11 cellular contexts compared by ENCODE assay signal in genomic region chr17:1180958-1181768, GRCh38.
A peak's percentile ranks its signal among the peaks of the same experiment; 100 is the strongest.
DNase-seq lines count a peak whose midpoint lies in the region; ATAC-seq and FAIRE-seq lines count a peak whose summit lies in the region.
"Had no signal": no experiment of that assay in that cellular context is flagged by ENCODE, and none has a peak within 500 bp of the region (broad histone marks: within the 10 kb centered on the region; RNA-seq: fewer than 3 reads in every experiment).

No MANE protein-coding gene starts in this region.

- no peaks in the 10 kb centered on the region for H3K4me1 Mint-ChIP-seq in activated naive CD4-positive, alpha-beta T cell treated with anti-CD3 and anti-CD28 coated beads, Interleukin-2, amount 50 U/mL, for 24 hours
- H3K4me1 Mint-ChIP-seq in stimulated activated naive B cell treated with anti-CD40 and anti-IgM and Interleukin-4, amounts not matched to agents 10 μg/mL and 1 μg/mL and 100 μg/mL, for 72 hours: peaks cover 31 to 83% of the 10 kb centered on the region in 2 donors

- H3K27me3 Mint-ChIP-seq in activated naive CD4-positive, alpha-beta T cell treated with anti-CD3 and anti-CD28 coated beads, Interleukin-2, amount 50 U/mL, for 24 hours: no peaks in the 10 kb centered on the region
- no peaks in the 10 kb centered on the region for H3K27me3 Mint-ChIP-seq in stimulated activated naive B cell treated with anti-CD40 and anti-IgM and Interleukin-4, amounts not matched to agents 10 μg/mL and 1 μg/mL and 100 μg/mL, for 72 hours
- H3K27me3 Mint-ChIP-seq: stimulated activated naive CD8-positive, alpha-beta T cell treated with anti-CD3 and anti-CD28 coated beads, Interleukin-15, Interleukin-2, amounts not matched to agents 100 ng/mL and 50 ng/mL, for 24 hours had no signal

- H3K27ac Mint-ChIP-seq in activated naive CD4-positive, alpha-beta T cell treated with anti-CD3 and anti-CD28 coated beads, Interleukin-2, amount 50 U/mL, for 24 hours: peak overlapping the region; percentile 8
- peak overlapping the region; percentile 67 for H3K27ac Mint-ChIP-seq in stimulated activated naive B cell treated with anti-CD40 and anti-IgM and Interleukin-4, amounts not matched to agents 10 μg/mL and 1 μg/mL and 100 μg/mL, for 72 hours
- H3K27ac Mint-ChIP-seq: stimulated activated naive CD8-positive, alpha-beta T cell treated with anti-CD3 and anti-CD28 coated beads, Interleukin-15, Interleukin-2, amounts not matched to agents 100 ng/mL and 50 ng/mL, for 24 hours had no signal

- peak; percentile 48 for FAIRE-seq in HTR-8/SVneo (lab: Jason Lieb, UNC)
- FAIRE-seq: TTC549 had no signal

- DNase-seq in activated naive CD4-positive, alpha-beta T cell treated with anti-CD3 and anti-CD28 coated beads, Interleukin-2, amount 50 U/mL, for 16 hours: no peak
- no peak for DNase-seq in HTR-8/SVneo (ENCODE audit: insufficient read length, low spot score)
- peak; percentile 93 for DNase-seq in stimulated activated naive B cell treated with anti-CD40 and anti-IgM and Interleukin-4, amounts not matched to agents 10 μg/mL and 1 μg/mL and 100 μg/mL, for 72 hours
- DNase-seq in NCI-H774 (lab: John Stamatoyannopoulos, UW): no peak
- no peak for DNase-seq in NCI-H446 treated with DMSO at 0.1 percent for 48 hours (lab: John Stamatoyannopoulos, UW)
- DNase-seq in GM19240 (ENCODE audit: insufficient read length, low spot score): no peak
- DNase-seq: effector memory CD4-positive, alpha-beta T cell had no signal

- H3K4me3 Mint-ChIP-seq in activated naive CD4-positive, alpha-beta T cell treated with anti-CD3 and anti-CD28 coated beads, Interleukin-2, amount 50 U/mL, for 24 hours: no peak overlapping the region
- H3K4me3 Mint-ChIP-seq in stimulated activated naive B cell treated with anti-CD40 and anti-IgM and Interleukin-4, amounts not matched to agents 10 μg/mL and 1 μg/mL and 100 μg/mL, for 72 hours: peak overlapping the region; percentile 71 to 82

- ATAC-seq in stimulated activated naive B cell treated with anti-CD40 and anti-IgM and Interleukin-4, amounts not matched to agents 10 μg/mL and 1 μg/mL and 100 μg/mL, for 72 hours (replicated peaks): peak; percentile 82 to 87

- H3K36me3 Mint-ChIP-seq in activated naive CD4-positive, alpha-beta T cell treated with anti-CD3 and anti-CD28 coated beads, Interleukin-2, amount 50 U/mL, for 24 hours: no peaks in the 10 kb centered on the region
- peaks cover 4 to 11% of the 10 kb centered on the region in 2 donors for H3K36me3 Mint-ChIP-seq in stimulated activated naive B cell treated with anti-CD40 and anti-IgM and Interleukin-4, amounts not matched to agents 10 μg/mL and 1 μg/mL and 100 μg/mL, for 72 hours

- peak overlapping the region; percentile 60 for H3K27ac ChIP-seq in cingulate gyrus (ENCODE audit: low read depth, low read length)

- no peaks in the 10 kb centered on the region for H3K9me3 Mint-ChIP-seq in activated naive CD4-positive, alpha-beta T cell treated with anti-CD3 and anti-CD28 coated beads, Interleukin-2, amount 50 U/mL, for 24 hours
- H3K9me3 Mint-ChIP-seq in stimulated activated naive B cell treated with anti-CD40 and anti-IgM and Interleukin-4, amounts not matched to agents 10 μg/mL and 1 μg/mL and 100 μg/mL, for 72 hours: no peaks in the 10 kb centered on the region
- H3K9me3 Mint-ChIP-seq: stimulated activated naive CD8-positive, alpha-beta T cell treated with anti-CD3 and anti-CD28 coated beads, Interleukin-15, Interleukin-2, amounts not matched to agents 100 ng/mL and 50 ng/mL, for 24 hours had no signal
